ENCODE assay signal across 8 cellular contexts in genomic region chr1:91020967-91021685, GRCh38. TPM values are rescaled to one million over a fixed set of nuclear protein-coding genes. Genes with fewer than 3 reads are reported as not detected.
DNase-seq lines count a peak whose midpoint lies in the region; ATAC-seq and TF ChIP-seq lines count a peak whose summit lies in the region.

No MANE protein-coding gene starts in this region.

- peak overlapping the region; percentile 95 for H3K4me3 ChIP-seq in OCI-LY7 (ENCODE audit: low read depth, low read length, poor library complexity, severe bottlenecking)
- H3K4me3 ChIP-seq in epithelial cell of proximal tubule (ENCODE audit: low read depth, low read length), result peak overlapping the region; percentile 87
- peak overlapping the region; percentile 87 to 92 for H3K4me3 ChIP-seq in muscle layer of colon (ENCODE audit: low read depth in 1 of 2, low read length in 2 of 2)

- H3K9me3 ChIP-seq in OCI-LY7 (ENCODE audit: low read length) (no peaks in the 10 kb centered on the region; the same call in 1 of the 2 replicates), muscle layer of colon (ENCODE audit: low read length) (no peaks in the 10 kb centered on the region)

- TF ChIP-seq CTCF in OCI-LY7 (conservative IDR thresholded peaks at IDR 0.05; ENCODE audit: low read length) (no peak), epithelial cell of proximal tubule (conservative IDR thresholded peaks at IDR 0.05; ENCODE audit: low read depth, low read length) (no peak)

- H3K36me3 ChIP-seq in OCI-LY7 (ENCODE audit: insufficient read depth, low read length) (peaks cover 49% of the 10 kb centered on the region), muscle layer of colon (ENCODE audit: insufficient read depth, low read length) (no peaks in the 10 kb centered on the region)

- peak overlapping the region; percentile 85 for H3K4me2 ChIP-seq in OCI-LY7 (ENCODE audit: low read length)

- H3K4me1 ChIP-seq in OCI-LY7 (ENCODE audit: insufficient read depth, low read length, poor library complexity, severe bottlenecking) (peaks cover 52% of the 10 kb centered on the region), muscle layer of colon (ENCODE audit: insufficient read depth, low read length) (peaks cover 30% of the 10 kb centered on the region)

- H3K27ac ChIP-seq in OCI-LY7 (ENCODE audit: low read depth, low read length, poor library complexity, severe bottlenecking) (peak overlapping the region; percentile 95), muscle layer of colon (ENCODE audit: low read depth, low read length) (peak overlapping the region; percentile 86)

- peak overlapping the region; percentile 24; the same call in 1 of the 2 replicates for H2AFZ ChIP-seq in OCI-LY7 (ENCODE audit: low read length)

- intact Hi-C loops in OCI-LY7 (cut with micrococcal nuclease; ENCODE audit: unreplicated experiment), result loop anchor here (5.0 kb wide), 1 partner anchor 36 kb away; no protein-coding TSS in a partner anchor

- peaks cover 16% of the 10 kb centered on the region; the same call in 1 of the 2 replicates for H4K20me1 ChIP-seq in OCI-LY7 (ENCODE audit: insufficient read depth, low read length)

- POLR2A ChIA-PET in OCI-LY7 (lab: Charles Lee), result interaction anchor here (0.6 to 3.1 kb wide), 6 partner anchors 9 to 37 kb away, joined by 3 to 17 read pairs (median 5); no protein-coding TSS in a partner anchor

- CTCF ChIA-PET in OCI-LY7 (lab: Charles Lee; ENCODE audit: unreplicated experiment), result no interaction called here

- peaks cover 60% of the 10 kb centered on the region for H3K79me2 ChIP-seq in OCI-LY7 (ENCODE audit: insufficient read depth, low read depth, low read length)

- peak overlapping the region; percentile 84 for H3K9ac ChIP-seq in muscle layer of colon (ENCODE audit: low read length)

- no peaks in the 10 kb centered on the region for H3K27me3 ChIP-seq in muscle layer of colon (ENCODE audit: control insufficient read depth in 1 of 2, insufficient read depth in 2 of 2, low read length in 2 of 2)

- ATAC-seq in GM19452 (IDR thresholded peaks at IDR 0.05; ENCODE audit: unreplicated experiment) (peak; percentile 39), HG03571 (IDR thresholded peaks at IDR 0.05; ENCODE audit: unreplicated experiment) (peak; percentile 41)

- peak; percentile 71 for DNase-seq in CMK (ENCODE audit: low read depth)
- peak; percentile 86 for DNase-seq in OCI-LY7 (ENCODE audit: low spot score)
- DNase-seq in activated T-cell treated with anti-CD3 and anti-CD28 coated beads for 48 hours (ENCODE audit: low read depth), result peak; percentile 66
- DNase-seq in epithelial cell of proximal tubule (ENCODE audit: low read depth), result no peak
- peak; percentile 52 for DNase-seq in stimulated activated CD8-positive, alpha-beta memory T cell treated with anti-CD3 and anti-CD28 coated beads, Interleukin-7, amount 100 ng/mL, for 24 hours (ENCODE audit: low read depth)

- no TSS peak for BruUV-seq in OCI-LY7 (replicated peaks; lab: Mats Ljungman, UMichigan)

- H3K9me2 ChIP-seq in OCI-LY7 (ENCODE audit: insufficient read depth, low read length), result no peaks in the 10 kb centered on the region

RNA-seq across cellular contexts. Expression of gene ZNF644, which starts 0.7 kb away (rescaled TPM):
- 56.6 and 58.0 TPM in 2 replicates for total RNA-seq in OCI-LY7 (2014; rRNA removed; shearing (Covaris generic))
- total RNA-seq in OCI-LY7 (2022) (65.1 and 71.1 TPM in 2 replicates), epithelial cell of proximal tubule (26.2 and 26.3 TPM in 2 replicates)
